In the genomic region with DNA sequence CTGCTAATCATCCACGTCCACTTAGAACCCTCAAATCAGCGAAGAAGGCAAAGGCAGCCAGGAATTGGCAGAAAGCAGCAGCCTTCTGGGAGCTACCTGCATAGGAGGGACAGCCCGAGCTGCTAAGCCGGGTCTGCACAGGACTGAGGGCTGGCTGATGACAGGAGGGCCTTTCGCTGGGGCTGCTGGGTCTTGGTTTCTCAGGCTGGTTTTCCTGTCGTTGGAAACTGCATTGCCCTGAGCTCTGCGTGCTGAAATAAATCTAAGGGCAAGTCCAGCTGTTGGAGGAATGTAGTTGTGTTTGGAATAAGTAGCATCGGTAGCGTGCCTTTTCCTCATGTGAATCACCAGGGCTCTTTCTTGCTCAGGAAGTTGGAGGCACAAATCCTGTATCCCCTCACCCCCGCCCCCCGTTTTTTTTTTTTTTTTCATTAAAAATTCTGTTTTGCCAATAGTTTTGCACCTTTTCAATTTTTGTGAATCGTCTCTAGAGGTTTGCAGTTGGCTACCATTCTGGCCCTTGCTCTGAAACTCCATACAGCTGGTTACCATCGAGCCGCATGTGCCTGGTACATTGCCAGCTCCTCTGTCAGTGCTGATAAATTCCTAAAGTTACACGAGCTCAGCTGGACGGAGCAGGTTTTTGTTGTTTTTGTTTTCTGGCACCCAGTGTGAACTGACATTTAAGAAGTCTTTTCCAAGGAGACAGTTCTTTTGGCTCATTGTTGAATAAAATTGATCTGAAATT, we compare ENCODE assay signal across 11 cellular contexts.
DNase-seq lines count a peak whose midpoint lies in the region; TF ChIP-seq lines count a peak whose summit lies in the region.
"Had no signal": no experiment of that assay in that cellular context is flagged by ENCODE, and none has a peak within 500 bp of the region (broad histone marks: within the 10 kb centered on the region; RNA-seq: fewer than 3 reads in every experiment).

No MANE protein-coding gene starts in this region.

- no peak overlapping the region for H3K9ac ChIP-seq in parathyroid adenoma

- H3K4me3 ChIP-seq in BJ (ENCODE audit: low read depth, low read length) (no peak overlapping the region), fibroblast of villous mesenchyme (ENCODE audit: low read depth, low read length) (peak overlapping the region; percentile 13), parathyroid adenoma (ENCODE audit: low read depth, low read length) (peak overlapping the region; percentile 16)

- H3K27me3 ChIP-seq in BJ (ENCODE audit: control insufficient read depth, insufficient read depth, low read length) (no peaks in the 10 kb centered on the region), parathyroid adenoma (ENCODE audit: control insufficient read depth, insufficient read depth, low read length) (no peaks in the 10 kb centered on the region)

- peak overlapping the region; percentile 49 for H3K4me2 ChIP-seq in parathyroid adenoma (ENCODE audit: low read length)

- no peak for TF ChIP-seq CTCF in BJ (IDR thresholded peaks at IDR 0.05; ENCODE audit: insufficient read depth, low read depth, low read length)
- TF ChIP-seq CTCF in VCaP (conservative IDR thresholded peaks at IDR 0.05) = no peak
- no peak for TF ChIP-seq CTCF in fibroblast of villous mesenchyme (IDR thresholded peaks at IDR 0.05; ENCODE audit: insufficient read depth, low read depth, low read length)
- TF ChIP-seq CTCF in parathyroid adenoma (IDR thresholded peaks at IDR 0.05) = no peak

- POLR2A ChIA-PET in BJ (lab: Charles Lee) = no interaction called here

- peaks cover 2% of the 10 kb centered on the region; the same call in 1 of the 2 replicates for H3K36me3 ChIP-seq in BJ (ENCODE audit: control insufficient read depth, insufficient read depth, low read length)
- H3K36me3 ChIP-seq in parathyroid adenoma (ENCODE audit: control insufficient read depth, insufficient read depth, low read length) = no peaks in the 10 kb centered on the region

- CTCF ChIA-PET in BJ (lab: Yijun Ruan, JAX) = interaction anchor here (0.6 to 1.3 kb wide), 6 partner anchors 9 to 111 kb away, joined by 3 to 6 read pairs (median 3); no protein-coding TSS in a partner anchor

- DNase-seq in BJ (ENCODE audit: low read depth) (peak; percentile 77), fibroblast of villous mesenchyme (ENCODE audit: low read depth) (peak; percentile 90), iPS-NIHi7 (ENCODE audit: extremely low spot score) (no peak), NCI-H1930 (lab: John Stamatoyannopoulos, UW) (no peak), GF-D8 (lab: John Stamatoyannopoulos, UW) (no peak), foreskin melanocyte (no peak)
- DNase-seq: activated CD4-positive, alpha-beta T cell treated with anti-CD3 and anti-CD28 coated beads for 36 hours; activated naive CD4-positive, alpha-beta T cell treated with anti-CD3 and anti-CD28 coated beads, Interleukin-2, amount 50 U/mL, for 16 hours; CD8-positive, alpha-beta memory T cell had no signal

- no peak overlapping the region for H2AFZ ChIP-seq in parathyroid adenoma

- H3K4me1 ChIP-seq in parathyroid adenoma = peaks cover 7% of the 10 kb centered on the region

- 0 out of 2 replicates have a peak overlapping the region, but pooled peaks have one; percentile 8 for H3K27ac ChIP-seq in VCaP
- no peak overlapping the region for H3K27ac ChIP-seq in parathyroid adenoma

- H3K79me2 ChIP-seq in parathyroid adenoma = no peaks in the 10 kb centered on the region

- no peaks in the 10 kb centered on the region for H3K9me3 ChIP-seq in parathyroid adenoma (ENCODE audit: control insufficient read depth, low read length)

Comparison
In these comparisons a context has a peak if more than half of its experiments do, and no peak if none do; other contexts are left out.
1. DNase-seq: peak in BJ (single experiment) and fibroblast of villous mesenchyme (single experiment); none in iPS-NIHi7 (single experiment), NCI-H1930 (0 of 2), GF-D8 (single experiment) and foreskin melanocyte (single experiment).